ENCODE assay signal across 8 cellular contexts in genomic region chr19:12796146-12797071, GRCh38. TPM values are rescaled to one million over a fixed set of nuclear protein-coding genes. Genes with fewer than 3 reads are reported as not detected.
A peak's percentile ranks its signal among the peaks of the same experiment; 100 is the strongest.
DNase-seq lines count a peak whose midpoint lies in the region; ATAC-seq and TF ChIP-seq lines count a peak whose summit lies in the region.

No MANE protein-coding gene starts in this region.

- TF ChIP-seq CTCF in colonic mucosa (IDR thresholded peaks at IDR 0.05) (peak; percentile 89), left lung (IDR thresholded peaks at IDR 0.05) (peak; percentile 93 to 94)

- DNase-seq in ACHN (peak; percentile 75), GM23248 (peak; percentile 85), NCI-H446 treated with DMSO at 0.1 percent for 48 hours (lab: John Stamatoyannopoulos, UW) (peak; percentile 62), colonic mucosa (peak; percentile 83), left lung (peak; percentile 80 to 87)
- DNase-seq in activated CD4-positive, alpha-beta T cell treated with anti-CD3 and anti-CD28 coated beads for 1 hour = peak; percentile 65
- DNase-seq in stimulated activated CD4-positive, alpha-beta T cell treated with anti-CD3 and anti-CD28 coated beads, Interleukin-4, amount 100 ng/mL, for 4 hours = peak; percentile 68 to 69

- intact Hi-C loops in colonic mucosa (cut with DNase I) (loop anchor here (2.0 to 5.0 kb wide), 2 partner anchors 20 to 34 kb away; no protein-coding TSS in a partner anchor), left lung (cut with DNase I) (loop anchor here in 1 of 2 donors (5.0 kb wide), 1 partner anchor 34 kb away; no protein-coding TSS in a partner anchor)

- peak overlapping the region; percentile 43 for H3K4me2 ChIP-seq in GM23248 (ENCODE audit: unreplicated experiment)

- H3K9me2 ChIP-seq in GM23248 (ENCODE audit: insufficient read depth) = no peaks in the 10 kb centered on the region

- peak; percentile 37 for ATAC-seq in left lung
- no peak for ATAC-seq in GM18505 (IDR thresholded peaks at IDR 0.05; ENCODE audit: unreplicated experiment)

- H3K4me3 ChIP-seq in GM23248 = 0 out of 2 replicates have a peak overlapping the region, but pooled peaks have one; percentile 25
- no peak overlapping the region for H3K4me3 ChIP-seq in colonic mucosa
- H3K4me3 ChIP-seq in left lung = no peak overlapping the region

- 5% methylated on average over 18 of the region's 18 CpGs for WGBS in GM23248 (ENCODE audit: low coverage in 1 of 2, low lambda C conversion rate in 2 of 2, missing lambda C conversion rate in 2 of 2), 2 experiments

- H3K4me1 ChIP-seq in GM23248 (ENCODE audit: insufficient read depth) (peaks cover 10% of the 10 kb centered on the region; the same call in 1 of the 2 replicates), colonic mucosa (peaks cover 14% of the 10 kb centered on the region), left lung (peaks cover 17 to 44% of the 10 kb centered on the region in 2 donors)

- peaks cover 40% of the 10 kb centered on the region for H3F3A ChIP-seq in GM23248 (ENCODE audit: insufficient read depth)

- no peaks in the 10 kb centered on the region for H3K9me3 ChIP-seq in GM23248 (ENCODE audit: low read depth)
- H3K9me3 ChIP-seq in colonic mucosa = no peaks in the 10 kb centered on the region
- no peaks in the 10 kb centered on the region for H3K9me3 ChIP-seq in left lung

- peaks cover 19% of the 10 kb centered on the region for H3K79me2 ChIP-seq in GM23248 (ENCODE audit: insufficient read depth)

- in situ Hi-C loops in ACHN (cut with HindIII; ENCODE audit: low pct_ligation_motif_present, low pct_unique_long_range_greater_than_20kb, low sequenced_read_pairs) (no loop called here), GM23248 (cut with MboI) (no loop called here)

- TF ChIP-seq POLR2A in GM18505 (IDR thresholded peaks at IDR 0.05; ENCODE audit: borderline replicate concordance, extremely low read depth, insufficient read depth, insufficient read length) = no peak

- H3K27me3 ChIP-seq in GM23248 (replicated peaks; ENCODE audit: insufficient read depth) (no peaks in the 10 kb centered on the region), colonic mucosa (no peaks in the 10 kb centered on the region), left lung (peaks cover 0 to 7% of the 10 kb centered on the region in 2 donors)

- H2AFZ ChIP-seq in GM23248 = peak overlapping the region; percentile 50

- H3K27ac ChIP-seq in GM23248 (peak overlapping the region; percentile 34), colonic mucosa (peak overlapping the region; percentile 87), left lung (peak overlapping the region; percentile 14 to 66)

- H4K20me1 ChIP-seq in GM23248 (ENCODE audit: insufficient read depth) = no peaks in the 10 kb centered on the region

- H3K9ac ChIP-seq in GM23248 = peak overlapping the region; percentile 11; the same call in 1 of the 2 replicates
- H3K9ac ChIP-seq in colonic mucosa (ENCODE audit: low read depth in 2 of 2, low read length in 2 of 2) = peak overlapping the region; percentile 45 to 84

- H3K36me3 ChIP-seq in GM23248 (ENCODE audit: low read depth) (no peaks in the 10 kb centered on the region), colonic mucosa (no peaks in the 10 kb centered on the region), left lung (peaks cover 0 to 27% of the 10 kb centered on the region in 2 donors)

RNA-seq across cellular contexts. Expression of gene JUNB, which starts 5.1 kb away (rescaled TPM):
- total RNA-seq in GM23248 (2014; rRNA removed; shearing (Covaris generic)) = 159 and 195 TPM in 2 replicates
- polyA plus RNA-seq in GM23248 (2016; fragmentation: Nextera tagmentation; extraction: Ambion mirVana) = 95.1 and 96.2 TPM in 2 replicates
- total RNA-seq in colonic mucosa = 100 to 1,000 TPM; 113 to 173 TPM
- 100 to 1,000 TPM; 131 to 135 TPM for total RNA-seq in left lung

RNA-seq across cellular contexts. Expression of gene PRDX2, which starts 5.2 kb away (rescaled TPM):
- 230 TPM in 2 replicates for total RNA-seq in GM23248 (2014; rRNA removed; shearing (Covaris generic))
- 252 TPM in 2 replicates for polyA plus RNA-seq in GM23248 (2016; fragmentation: Nextera tagmentation; extraction: Ambion mirVana)
- total RNA-seq in colonic mucosa (100 to 1,000 TPM; 347 to 417 TPM), left lung (100 to 1,000 TPM; 186 to 217 TPM)

RNA-seq across cellular contexts. Expression of gene THSD8, which starts 5.5 kb away (rescaled TPM):
- not detected in 2 replicates for total RNA-seq in GM23248 (2014; rRNA removed; shearing (Covaris generic))
- polyA plus RNA-seq in GM23248 (2016; fragmentation: Nextera tagmentation; extraction: Ambion mirVana) = 10.8 and 12.5 TPM in 2 replicates
- total RNA-seq in colonic mucosa (10 to 100 TPM in 1 of 2 donors, 1 to 10 TPM in 1; 6.5 to 18.5 TPM), left lung (1 to 10 TPM; 6.6 to 9.0 TPM)

RNA-seq across cellular contexts. Expression of gene RNASEH2A, which starts 10.0 kb away (rescaled TPM):
- 8.2 and 16.9 TPM in 2 replicates for total RNA-seq in GM23248 (2014; rRNA removed; shearing (Covaris generic))
- 23.8 and 32.3 TPM in 2 replicates for polyA plus RNA-seq in GM23248 (2016; fragmentation: Nextera tagmentation; extraction: Ambion mirVana)
- total RNA-seq in colonic mucosa = 10 to 100 TPM in 1 of 2 donors, 1 to 10 TPM in 1; 8.8 to 44.8 TPM
- total RNA-seq in left lung = 10 to 100 TPM; 10.9 to 16.6 TPM

RNA-seq across cellular contexts. Expression of gene HOOK2, which starts 21.1 kb away (rescaled TPM):
- total RNA-seq in GM23248 (2014; rRNA removed; shearing (Covaris generic)) = 17.1 TPM in 2 replicates
- polyA plus RNA-seq in GM23248 (2016; fragmentation: Nextera tagmentation; extraction: Ambion mirVana) = 11.8 and 12.4 TPM in 2 replicates
- 10 to 100 TPM; 54.8 to 72.0 TPM for total RNA-seq in colonic mucosa
- total RNA-seq in left lung = 10 to 100 TPM; 57.7 to 57.9 TPM

Comparison
In these comparisons a context has a peak if more than half of its experiments do, and no peak if none do; other contexts are left out.
1. H3K27ac ChIP-seq: peak in every context shown above with its lines; median percentile 87 in colonic mucosa; 40 in left lung; 34 in GM23248.